ENCODE assay signal across 1 cellular context in the genomic region with DNA sequence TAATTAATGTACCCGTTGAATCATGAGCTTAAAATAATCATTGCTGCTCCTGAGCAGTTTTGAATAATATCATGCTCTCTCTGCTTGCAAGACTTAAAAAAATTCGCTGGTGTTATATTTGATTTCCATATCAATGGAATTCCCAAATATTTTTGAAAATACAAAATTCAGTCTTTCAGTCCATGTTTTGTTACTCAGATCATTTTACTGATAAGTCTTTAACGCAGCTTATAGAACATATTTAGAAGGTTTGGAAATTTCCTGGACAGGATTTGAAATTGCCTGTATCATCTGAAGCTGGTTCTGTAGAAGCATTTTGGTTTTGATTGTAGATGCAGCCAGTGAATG.
TF ChIP-seq lines count a peak whose summit lies in the region.

No MANE protein-coding gene starts in this region.

TF ChIP-seq in endothelial cell of umbilical vein, 7 proteins besides CTCF, POLR2A, EP300 and RAD21 (continued from another document):
- TF ChIP-seq POLR2AphosphoS5 (IDR thresholded peaks at IDR 0.05; ENCODE audit: insufficient read depth, low read depth, low read length) (no peak), EZH2 (IDR thresholded peaks at IDR 0.05; ENCODE audit: borderline replicate concordance, low read depth, low read length, severe bottlenecking) (no peak), GATA2 (IDR thresholded peaks at IDR 0.05; ENCODE audit: insufficient read depth, insufficient read length, low read depth, low read length) (no peak), MYC (IDR thresholded peaks at IDR 0.05; ENCODE audit: low read depth, low read length) (no peak)
TF ChIP-seq in endothelial cell of umbilical vein: peak in this region for 0.
